In the genomic region with DNA sequence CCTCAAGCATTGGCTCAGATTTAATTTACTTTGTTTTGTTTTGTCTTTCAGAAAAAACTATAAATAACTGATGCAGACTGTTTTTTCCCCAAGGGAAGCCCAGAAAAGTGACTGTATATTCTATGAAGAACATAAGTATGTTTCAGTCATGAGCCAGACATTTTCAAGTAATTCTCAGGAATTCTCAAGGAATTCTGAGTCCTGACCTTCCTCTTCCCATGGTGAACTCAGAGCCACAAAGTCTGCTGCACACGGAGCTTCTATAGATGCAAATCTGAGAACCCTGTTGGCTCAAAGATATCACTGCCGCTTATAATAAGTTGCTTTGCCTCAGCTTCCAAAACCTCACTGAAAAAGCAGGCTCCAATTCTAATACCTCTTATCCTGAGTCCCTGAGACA, we compare ENCODE assay signal across 1 cellular context.
TF ChIP-seq lines count a peak whose summit lies in the region.

No MANE protein-coding gene starts in this region.

TF ChIP-seq in GM23338, 12 proteins besides CTCF, POLR2A, EP300 and RAD21 (continued from another document):
- TF ChIP-seq, protein P1, sequence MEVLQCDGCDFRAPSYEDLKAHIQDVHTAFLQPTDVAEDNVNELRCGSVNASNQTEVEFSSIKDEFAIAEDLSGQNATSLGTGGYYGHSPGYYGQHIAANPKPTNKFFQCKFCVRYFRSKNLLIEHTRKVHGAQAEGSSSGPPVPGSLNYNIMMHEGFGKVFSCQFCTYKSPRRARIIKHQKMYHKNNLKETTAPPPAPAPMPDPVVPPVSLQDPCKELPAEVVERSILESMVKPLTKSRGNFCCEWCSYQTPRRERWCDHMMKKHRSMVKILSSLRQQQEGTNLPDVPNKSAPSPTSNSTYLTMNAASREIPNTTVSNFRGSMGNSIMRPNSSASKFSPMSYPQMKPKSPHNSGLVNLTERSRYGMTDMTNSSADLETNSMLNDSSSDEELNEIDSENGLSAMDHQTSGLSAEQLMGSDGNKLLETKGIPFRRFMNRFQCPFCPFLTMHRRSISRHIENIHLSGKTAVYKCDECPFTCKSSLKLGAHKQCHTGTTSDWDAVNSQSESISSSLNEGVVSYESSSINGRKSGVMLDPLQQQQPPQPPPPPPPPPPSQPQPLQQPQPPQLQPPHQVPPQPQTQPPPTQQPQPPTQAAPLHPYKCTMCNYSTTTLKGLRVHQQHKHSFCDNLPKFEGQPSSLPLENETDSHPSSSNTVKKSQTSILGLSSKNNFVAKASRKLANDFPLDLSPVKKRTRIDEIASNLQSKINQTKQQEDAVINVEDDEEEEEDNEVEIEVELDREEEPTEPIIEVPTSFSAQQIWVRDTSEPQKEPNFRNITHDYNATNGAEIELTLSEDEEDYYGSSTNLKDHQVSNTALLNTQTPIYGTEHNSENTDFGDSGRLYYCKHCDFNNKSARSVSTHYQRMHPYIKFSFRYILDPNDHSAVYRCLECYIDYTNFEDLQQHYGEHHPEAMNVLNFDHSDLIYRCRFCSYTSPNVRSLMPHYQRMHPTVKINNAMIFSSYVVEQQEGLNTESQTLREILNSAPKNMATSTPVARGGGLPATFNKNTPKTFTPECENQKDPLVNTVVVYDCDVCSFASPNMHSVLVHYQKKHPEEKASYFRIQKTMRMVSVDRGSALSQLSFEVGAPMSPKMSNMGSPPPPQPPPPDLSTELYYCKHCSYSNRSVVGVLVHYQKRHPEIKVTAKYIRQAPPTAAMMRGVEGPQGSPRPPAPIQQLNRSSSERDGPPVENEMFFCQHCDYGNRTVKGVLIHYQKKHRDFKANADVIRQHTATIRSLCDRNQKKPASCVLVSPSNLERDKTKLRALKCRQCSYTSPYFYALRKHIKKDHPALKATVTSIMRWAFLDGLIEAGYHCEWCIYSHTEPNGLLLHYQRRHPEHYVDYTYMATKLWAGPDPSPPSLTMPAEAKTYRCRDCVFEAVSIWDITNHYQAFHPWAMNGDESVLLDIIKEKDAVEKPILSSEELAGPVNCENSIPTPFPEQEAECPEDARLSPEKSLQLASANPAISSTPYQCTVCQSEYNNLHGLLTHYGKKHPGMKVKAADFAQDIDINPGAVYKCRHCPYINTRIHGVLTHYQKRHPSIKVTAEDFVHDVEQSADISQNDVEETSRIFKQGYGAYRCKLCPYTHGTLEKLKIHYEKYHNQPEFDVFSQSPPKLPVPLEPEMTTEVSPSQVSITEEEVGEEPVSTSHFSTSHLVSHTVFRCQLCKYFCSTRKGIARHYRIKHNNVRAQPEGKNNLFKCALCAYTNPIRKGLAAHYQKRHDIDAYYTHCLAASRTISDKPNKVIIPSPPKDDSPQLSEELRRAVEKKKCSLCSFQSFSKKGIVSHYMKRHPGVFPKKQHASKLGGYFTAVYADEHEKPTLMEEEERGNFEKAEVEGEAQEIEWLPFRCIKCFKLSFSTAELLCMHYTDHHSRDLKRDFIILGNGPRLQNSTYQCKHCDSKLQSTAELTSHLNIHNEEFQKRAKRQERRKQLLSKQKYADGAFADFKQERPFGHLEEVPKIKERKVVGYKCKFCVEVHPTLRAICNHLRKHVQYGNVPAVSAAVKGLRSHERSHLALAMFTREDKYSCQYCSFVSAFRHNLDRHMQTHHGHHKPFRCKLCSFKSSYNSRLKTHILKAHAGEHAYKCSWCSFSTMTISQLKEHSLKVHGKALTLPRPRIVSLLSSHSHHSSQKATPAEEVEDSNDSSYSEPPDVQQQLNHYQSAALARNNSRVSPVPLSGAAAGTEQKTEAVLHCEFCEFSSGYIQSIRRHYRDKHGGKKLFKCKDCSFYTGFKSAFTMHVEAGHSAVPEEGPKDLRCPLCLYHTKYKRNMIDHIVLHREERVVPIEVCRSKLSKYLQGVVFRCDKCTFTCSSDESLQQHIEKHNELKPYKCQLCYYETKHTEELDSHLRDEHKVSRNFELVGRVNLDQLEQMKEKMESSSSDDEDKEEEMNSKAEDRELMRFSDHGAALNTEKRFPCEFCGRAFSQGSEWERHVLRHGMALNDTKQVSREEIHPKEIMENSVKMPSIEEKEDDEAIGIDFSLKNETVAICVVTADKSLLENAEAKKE (CRISPR knock-in tag; IDR thresholded peaks at IDR 0.05): no peak
- no peak for TF ChIP-seq EZH2phosphoT487 (IDR thresholded peaks at IDR 0.05; ENCODE audit: unreplicated experiment)
TF ChIP-seq in GM23338: peak in this region for 0.
